8 cellular contexts compared by ENCODE assay signal in the genomic region with DNA sequence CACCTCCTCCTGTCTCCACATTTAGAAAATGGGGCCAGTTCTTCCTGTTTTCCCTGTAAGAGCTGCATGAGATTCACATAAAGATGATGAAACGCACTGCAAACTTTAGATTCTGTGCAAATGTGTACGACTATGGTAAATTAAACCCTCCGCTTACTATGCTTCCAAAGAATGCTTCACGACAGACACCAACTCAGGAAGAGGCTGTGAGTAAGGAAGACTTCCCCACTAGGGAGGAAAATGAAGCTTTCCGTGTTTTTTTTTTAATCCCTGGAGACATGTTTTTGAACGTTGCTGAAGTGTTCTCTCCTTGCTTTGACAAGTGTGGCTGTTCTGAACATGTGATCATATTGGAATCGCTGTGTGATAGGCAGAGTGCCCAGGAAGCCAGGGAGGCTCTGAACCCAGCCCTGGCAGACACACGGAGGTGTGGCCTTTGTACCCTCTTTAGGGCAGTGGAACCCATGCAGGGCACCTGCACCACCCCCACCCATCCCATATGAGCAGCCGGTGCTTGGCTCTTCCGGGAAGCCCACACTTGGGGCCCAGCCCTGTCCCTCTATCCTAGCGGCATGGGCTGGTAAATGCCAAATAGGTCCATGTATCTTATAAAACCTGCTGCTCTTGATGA. TPM values are rescaled to one million over a fixed set of nuclear protein-coding genes. Genes with fewer than 3 reads are reported as not detected.
A peak's percentile ranks its signal among the peaks of the same experiment; 100 is the strongest.
DNase-seq lines count a peak whose midpoint lies in the region; ATAC-seq and TF ChIP-seq lines count a peak whose summit lies in the region.

No MANE protein-coding gene starts in this region.

- ATAC-seq in activated T-cell treated with anti-CD3 and anti-CD28 coated beads, Interleukin-2, amount 50 U/mL, for 72 hours (replicated peaks in 1 of 2): peak in 1 of 2 donors; percentile 14
- ATAC-seq in heart left ventricle (peak; percentile 25 to 56 (median 36)), HG03460 (IDR thresholded peaks at IDR 0.05; ENCODE audit: unreplicated experiment) (no peak)

- TF ChIP-seq CTCF in heart left ventricle (IDR thresholded peaks at IDR 0.05): peak in 1 of 12 donors; percentile 21
- TF ChIP-seq CTCF in thyroid gland (IDR thresholded peaks at IDR 0.05): peak in 3 of 6 experiments; percentile 18 to 40 (median 29)

- H3K27ac Mint-ChIP-seq in activated T-cell treated with anti-CD3 and anti-CD28 coated beads, Interleukin-2, amount 50 U/mL, for 72 hours: peak overlapping the region; percentile 99

- no peak for TF ChIP-seq POLR2A in heart left ventricle (IDR thresholded peaks at IDR 0.05)
- no peak for TF ChIP-seq POLR2A in thyroid gland (IDR thresholded peaks at IDR 0.05)

- no peaks in the 10 kb centered on the region for H3K9me3 Mint-ChIP-seq in activated T-cell treated with anti-CD3 and anti-CD28 coated beads, Interleukin-2, amount 50 U/mL, for 72 hours

- no peaks in the 10 kb centered on the region for H3K27me3 Mint-ChIP-seq in activated T-cell treated with anti-CD3 and anti-CD28 coated beads, Interleukin-2, amount 50 U/mL, for 72 hours (ENCODE audit: low read depth)

- no peaks in the 10 kb centered on the region for H3K27me3 ChIP-seq in heart left ventricle
- no peaks in the 10 kb centered on the region for H3K27me3 ChIP-seq in thyroid gland

- H3K36me3 Mint-ChIP-seq in activated T-cell treated with anti-CD3 and anti-CD28 coated beads, Interleukin-2, amount 50 U/mL, for 72 hours (ENCODE audit: insufficient read depth in 2 of 2): no peaks in the 10 kb centered on the region

- DNase-seq in activated T-cell treated with anti-CD3 and anti-CD28 coated beads, Interleukin-2, amount 50 U/mL, for 1 hour: peak; percentile 40
- DNase-seq in activated T-cell treated with anti-CD3 and anti-CD28 coated beads for 4 hours (no peak), heart left ventricle (peak in 1 of 5 donors; percentile 44), thyroid gland (peak; percentile 71 to 79), NCI-H524 (lab: John Stamatoyannopoulos, UW) (no peak), ecto neural progenitor cell (ENCODE audit: low spot score) (no peak)
- DNase-seq in activated T-cell treated with anti-CD3 and anti-CD28 coated beads, Interleukin-2, amount 50 U/mL, for 72 hours: peak in 1 of 2 donors; percentile 61

- H3K36me3 ChIP-seq in heart left ventricle (no peaks in the 10 kb centered on the region), thyroid gland (no peaks in the 10 kb centered on the region)

- intact Hi-C loops in heart left ventricle (cut with DNase I): no loop called here
- intact Hi-C loops in thyroid gland (cut with DNase I): no loop called here

- H3K4me1 Mint-ChIP-seq in activated T-cell treated with anti-CD3 and anti-CD28 coated beads, Interleukin-2, amount 50 U/mL, for 72 hours (ENCODE audit: low read depth): peaks cover 83% of the 10 kb centered on the region

- H3K4me3 Mint-ChIP-seq in activated T-cell treated with anti-CD3 and anti-CD28 coated beads, Interleukin-2, amount 50 U/mL, for 72 hours: peak overlapping the region; percentile 87 to 93

- H3K4me1 ChIP-seq in heart left ventricle (peaks cover 0 to 84% (median 46%) of the 10 kb centered on the region in 12 donors), thyroid gland (peaks cover 32 to 43% of the 10 kb centered on the region in 2 donors)

- H3K9me3 ChIP-seq in heart left ventricle (no peaks in the 10 kb centered on the region), thyroid gland (no peaks in the 10 kb centered on the region)

- WGBS in heart left ventricle, 4 donors: 23 to 36% (median 29%) methylated on average over 9 to 11 of the region's 11 CpGs
- WGBS in thyroid gland, 2 donors: 19 to 22% methylated on average over 11 of the region's 11 CpGs

- peak overlapping the region in 3 of 12 donors; percentile 7 to 30 (median 13) for H3K4me3 ChIP-seq in heart left ventricle
- H3K4me3 ChIP-seq in thyroid gland (replicated peaks in 1 of 3): no peak overlapping the region

- H3K27ac ChIP-seq in heart left ventricle: peak overlapping the region in 11 of 12 donors; percentile 1 to 88 (median 44)
- H3K27ac ChIP-seq in thyroid gland: peak overlapping the region; percentile 62 to 74 (median 67)

RNA-seq across cellular contexts. Expression of gene SYNE3, which starts 7.5 kb away (rescaled TPM):
- total RNA-seq in activated T-cell treated with anti-CD3 and anti-CD28 coated beads, Interleukin-2, amount 50 U/mL, for 72 hours: 10 to 100 TPM; 59.9 to 66.2 TPM
- 10 to 100 TPM in 5 of 9 donors, 1 to 10 TPM in 4; 6.2 to 16.9 (median 10.3) TPM for total RNA-seq in heart left ventricle
- 1 to 10 TPM; 3.1 to 3.9 TPM for polyA plus RNA-seq in heart left ventricle
- 10 to 100 TPM in 3 of 4 donors, 1 to 10 TPM in 1; 9.7 to 21.9 (median 17.6) TPM for total RNA-seq in thyroid gland

RNA-seq across cellular contexts. Expression of gene GLRX5, which starts 10.9 kb away (rescaled TPM):
- 10 to 100 TPM; 23.1 to 26.3 TPM for total RNA-seq in activated T-cell treated with anti-CD3 and anti-CD28 coated beads, Interleukin-2, amount 50 U/mL, for 72 hours
- 100 to 1,000 TPM in 1 of 9 donors, 10 to 100 TPM in 8; 60.8 to 113 (median 78.5) TPM for total RNA-seq in heart left ventricle
- 10 to 100 TPM; 64.4 to 98.3 TPM for polyA plus RNA-seq in heart left ventricle
- 10 to 100 TPM; 33.9 to 64.1 (median 41.3) TPM for total RNA-seq in thyroid gland

Comparison
In these comparisons a context has a peak if more than half of its experiments do, and no peak if none do; other contexts are left out.
1. DNase-seq: peak in activated T-cell treated with anti-CD3 and anti-CD28 coated beads, Interleukin-2, amount 50 U/mL, for 1 hour (single experiment) and thyroid gland (2 of 2); none in activated T-cell treated with anti-CD3 and anti-CD28 coated beads for 4 hours (single experiment), NCI-H524 (0 of 2) and ecto neural progenitor cell (single experiment).